ENCODE assay signal across 2 cellular contexts in the genomic region with DNA sequence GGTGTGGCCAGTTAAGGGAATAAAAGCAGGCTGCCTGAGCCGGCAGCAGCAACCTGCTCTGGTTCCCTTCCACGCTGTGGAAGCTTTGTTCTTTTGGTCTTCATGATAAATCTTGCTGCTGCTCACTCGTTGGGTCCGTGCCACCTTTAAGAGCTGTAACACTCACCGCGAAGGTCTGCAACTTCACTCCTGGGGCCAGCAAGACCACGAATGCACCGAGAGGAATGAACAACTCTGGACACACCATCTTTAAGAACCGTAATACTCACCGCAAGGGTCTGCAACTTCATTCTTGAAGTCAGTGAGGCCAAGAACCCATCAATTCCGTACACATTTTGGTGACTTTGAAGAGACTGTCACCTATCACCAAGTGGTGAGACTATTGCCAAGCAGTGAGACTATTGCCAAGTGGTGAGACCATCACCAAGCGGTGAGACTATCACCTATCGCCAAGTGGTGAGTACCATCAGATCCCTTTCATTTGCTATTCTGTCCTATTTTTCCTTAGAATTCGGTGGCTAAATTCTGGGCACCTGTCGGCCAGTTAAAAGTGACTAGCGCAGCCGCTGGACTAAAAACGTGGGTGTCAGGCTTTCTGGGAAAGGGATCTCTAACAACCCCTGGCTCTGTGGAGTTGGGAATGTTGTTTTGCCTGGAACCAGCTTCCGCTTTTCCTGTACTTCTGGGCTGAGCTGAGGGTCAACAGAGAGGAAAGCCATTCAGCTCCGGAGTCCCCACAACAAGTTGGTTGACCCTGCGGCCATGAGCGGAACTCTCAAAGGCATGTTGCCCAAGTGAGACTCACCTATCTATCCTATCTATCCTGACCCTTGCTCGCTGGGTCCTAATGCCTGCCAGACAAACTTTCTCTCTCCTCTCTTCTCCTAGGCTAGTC.
TF ChIP-seq lines count a peak whose summit lies in the region.

A gene with protein sequence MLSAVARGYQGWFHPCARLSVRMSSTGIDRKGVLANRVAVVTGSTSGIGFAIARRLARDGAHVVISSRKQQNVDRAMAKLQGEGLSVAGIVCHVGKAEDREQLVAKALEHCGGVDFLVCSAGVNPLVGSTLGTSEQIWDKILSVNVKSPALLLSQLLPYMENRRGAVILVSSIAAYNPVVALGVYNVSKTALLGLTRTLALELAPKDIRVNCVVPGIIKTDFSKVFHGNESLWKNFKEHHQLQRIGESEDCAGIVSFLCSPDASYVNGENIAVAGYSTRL (plus strand): TSS at position 48 of the 895 bp plus-strand sequence. CDS start 2,501 bp downstream, outside the sequence.

TF ChIP-seq in HepG2, 621 proteins besides CTCF, POLR2A, EP300 and RAD21 (continues in another document):
- TF ChIP-seq ZBTB38 (CRISPR knock-in tag; IDR thresholded peaks at IDR 0.05): peak; percentile 83
- TF ChIP-seq ZNF431 (CRISPR knock-in tag; IDR thresholded peaks at IDR 0.05; ENCODE audit: borderline replicate concordance, low read depth): no peak
- no peak for TF ChIP-seq SUZ12 (IDR thresholded peaks at IDR 0.05; ENCODE audit: low read depth, low read length)
- TF ChIP-seq RXRA (CRISPR knock-in tag; IDR thresholded peaks at IDR 0.05): peak; percentile 72
- no peak for TF ChIP-seq ZFP82 (CRISPR knock-in tag; IDR thresholded peaks at IDR 0.05; ENCODE audit: borderline replicate concordance)
- TF ChIP-seq HCFC1 (IDR thresholded peaks at IDR 0.05; ENCODE audit: low read depth, low read length): peak; percentile 35; the same call in 1 of the 2 replicates
- no peak for TF ChIP-seq ZNF235 (CRISPR knock-in tag; IDR thresholded peaks at IDR 0.05; ENCODE audit: borderline replicate concordance)
- no peak for TF ChIP-seq ZNF430 (CRISPR knock-in tag; IDR thresholded peaks at IDR 0.05)
- peak; percentile 97 for TF ChIP-seq ZNF331 (CRISPR knock-in tag; IDR thresholded peaks at IDR 0.05)
- TF ChIP-seq ELF3 (CRISPR knock-in tag; IDR thresholded peaks at IDR 0.05): peak; percentile 87
- TF ChIP-seq MEF2D (CRISPR knock-in tag; IDR thresholded peaks at IDR 0.05): peak; percentile 71
- TF ChIP-seq ZNF17 (CRISPR knock-in tag; IDR thresholded peaks at IDR 0.05): no peak
- no peak for TF ChIP-seq FOXA1 (IDR thresholded peaks at IDR 0.05)
- TF ChIP-seq FOXA1 (CRISPR knock-in tag; IDR thresholded peaks at IDR 0.05): peak; percentile 73
- no peak for TF ChIP-seq NFRKB (IDR thresholded peaks at IDR 0.05)
- no peak for TF ChIP-seq SRSF9 (IDR thresholded peaks at IDR 0.05; ENCODE audit: borderline replicate concordance, insufficient read depth, low read depth, low read length, poor library complexity, severe bottlenecking)
- TF ChIP-seq SP1 (IDR thresholded peaks at IDR 0.05): no peak
- peak; percentile 100 for TF ChIP-seq SP1 (CRISPR knock-in tag; IDR thresholded peaks at IDR 0.05)
- TF ChIP-seq, protein P1, sequence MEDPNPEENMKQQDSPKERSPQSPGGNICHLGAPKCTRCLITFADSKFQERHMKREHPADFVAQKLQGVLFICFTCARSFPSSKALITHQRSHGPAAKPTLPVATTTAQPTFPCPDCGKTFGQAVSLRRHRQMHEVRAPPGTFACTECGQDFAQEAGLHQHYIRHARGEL (CRISPR knock-in tag; IDR thresholded peaks at IDR 0.05): no peak
- TF ChIP-seq PAWR (CRISPR knock-in tag; IDR thresholded peaks at IDR 0.05; ENCODE audit: borderline replicate concordance): peak; percentile 29
- TF ChIP-seq, protein P2, sequence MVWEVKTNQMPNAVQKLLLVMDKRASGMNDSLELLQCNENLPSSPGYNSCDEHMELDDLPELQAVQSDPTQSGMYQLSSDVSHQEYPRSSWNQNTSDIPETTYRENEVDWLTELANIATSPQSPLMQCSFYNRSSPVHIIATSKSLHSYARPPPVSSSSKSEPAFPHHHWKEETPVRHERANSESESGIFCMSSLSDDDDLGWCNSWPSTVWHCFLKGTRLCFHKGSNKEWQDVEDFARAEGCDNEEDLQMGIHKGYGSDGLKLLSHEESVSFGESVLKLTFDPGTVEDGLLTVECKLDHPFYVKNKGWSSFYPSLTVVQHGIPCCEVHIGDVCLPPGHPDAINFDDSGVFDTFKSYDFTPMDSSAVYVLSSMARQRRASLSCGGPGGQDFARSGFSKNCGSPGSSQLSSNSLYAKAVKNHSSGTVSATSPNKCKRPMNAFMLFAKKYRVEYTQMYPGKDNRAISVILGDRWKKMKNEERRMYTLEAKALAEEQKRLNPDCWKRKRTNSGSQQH (CRISPR knock-in tag; IDR thresholded peaks at IDR 0.05; ENCODE audit: low read depth): peak; percentile 97
- TF ChIP-seq MIXL1 (CRISPR knock-in tag; IDR thresholded peaks at IDR 0.05): peak; percentile 93
- peak; percentile 98 for TF ChIP-seq PAF1 (CRISPR knock-in tag; IDR thresholded peaks at IDR 0.05)
- TF ChIP-seq ZNF678 (CRISPR knock-in tag; IDR thresholded peaks at IDR 0.05): peak; percentile 50
- TF ChIP-seq U2AF1 (optimal IDR thresholded peaks at IDR 0.05; ENCODE audit: low read depth, low read length): no peak
- no peak for TF ChIP-seq ZNF296 (CRISPR knock-in tag; conservative IDR thresholded peaks at IDR 0.05)
- TF ChIP-seq, protein P3, sequence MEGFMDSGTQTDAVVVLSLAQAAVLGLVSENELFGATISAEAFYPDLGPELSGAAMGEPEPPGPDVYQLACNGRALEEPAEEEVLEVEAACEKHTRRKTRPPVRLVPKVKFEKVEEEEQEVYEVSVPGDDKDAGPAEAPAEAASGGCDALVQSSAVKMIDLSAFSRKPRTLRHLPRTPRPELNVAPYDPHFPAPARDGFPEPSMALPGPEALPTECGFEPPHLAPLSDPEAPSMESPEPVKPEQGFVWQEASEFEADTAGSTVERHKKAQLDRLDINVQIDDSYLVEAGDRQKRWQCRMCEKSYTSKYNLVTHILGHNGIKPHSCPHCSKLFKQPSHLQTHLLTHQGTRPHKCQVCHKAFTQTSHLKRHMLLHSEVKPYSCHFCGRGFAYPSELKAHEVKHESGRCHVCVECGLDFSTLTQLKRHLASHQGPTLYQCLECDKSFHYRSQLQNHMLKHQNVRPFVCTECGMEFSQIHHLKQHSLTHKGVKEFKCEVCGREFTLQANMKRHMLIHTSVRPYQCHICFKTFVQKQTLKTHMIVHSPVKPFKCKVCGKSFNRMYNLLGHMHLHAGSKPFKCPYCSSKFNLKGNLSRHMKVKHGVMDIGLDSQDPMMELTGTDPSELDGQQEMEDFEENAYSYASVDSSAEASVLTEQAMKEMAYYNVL (CRISPR knock-in tag; IDR thresholded peaks at IDR 0.05; ENCODE audit: borderline replicate concordance): no peak

TF ChIP-seq in HEK293T, 16 proteins besides CTCF, POLR2A, EP300 and RAD21:
- TF ChIP-seq, protein P4, sequence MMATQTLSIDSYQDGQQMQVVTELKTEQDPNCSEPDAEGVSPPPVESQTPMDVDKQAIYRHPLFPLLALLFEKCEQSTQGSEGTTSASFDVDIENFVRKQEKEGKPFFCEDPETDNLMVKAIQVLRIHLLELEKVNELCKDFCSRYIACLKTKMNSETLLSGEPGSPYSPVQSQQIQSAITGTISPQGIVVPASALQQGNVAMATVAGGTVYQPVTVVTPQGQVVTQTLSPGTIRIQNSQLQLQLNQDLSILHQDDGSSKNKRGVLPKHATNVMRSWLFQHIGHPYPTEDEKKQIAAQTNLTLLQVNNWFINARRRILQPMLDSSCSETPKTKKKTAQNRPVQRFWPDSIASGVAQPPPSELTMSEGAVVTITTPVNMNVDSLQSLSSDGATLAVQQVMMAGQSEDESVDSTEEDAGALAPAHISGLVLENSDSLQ (IDR thresholded peaks at IDR 0.05): no peak
- TF ChIP-seq CTBP1 (IDR thresholded peaks at IDR 0.05; ENCODE audit: borderline replicate concordance) (no peak), ZNF384 (IDR thresholded peaks at IDR 0.05) (no peak), NFRKB (IDR thresholded peaks at IDR 0.05) (no peak), ELF4 (IDR thresholded peaks at IDR 0.05) (no peak), ARNT (IDR thresholded peaks at IDR 0.05) (no peak), BHLHE40 (IDR thresholded peaks at IDR 0.05; ENCODE audit: borderline replicate concordance) (no peak), TARDBP (IDR thresholded peaks at IDR 0.05) (no peak), SP1 (IDR thresholded peaks at IDR 0.05) (no peak), FOXK2 (IDR thresholded peaks at IDR 0.05) (no peak), SUZ12 (IDR thresholded peaks at IDR 0.05) (no peak), FOXM1 (IDR thresholded peaks at IDR 0.05; ENCODE audit: borderline replicate concordance) (no peak), L3MBTL2 (conservative IDR thresholded peaks at IDR 0.05) (no peak)
